In genomic region chrY:3003846-3004245, GRCh38 we compare ENCODE assay signal across 9 cellular contexts.
DNase-seq lines count a peak whose midpoint lies in the region; ATAC-seq and TF ChIP-seq lines count a peak whose summit lies in the region.
"Had no signal": no experiment of that assay in that cellular context is flagged by ENCODE, and none has a peak within 500 bp of the region (broad histone marks: within the 10 kb centered on the region; RNA-seq: fewer than 3 reads in every experiment).

No MANE protein-coding gene starts in this region.

- H3K9me3 ChIP-seq in heart left ventricle (no peaks in the 10 kb centered on the region), right atrium auricular region (no peaks in the 10 kb centered on the region), RWPE2 (ENCODE audit: severe bottlenecking) (no peaks in the 10 kb centered on the region), tibial artery (no peaks in the 10 kb centered on the region)

- H3K27me3 ChIP-seq in heart left ventricle (no peaks in the 10 kb centered on the region), right atrium auricular region (no peaks in the 10 kb centered on the region), RWPE2 (ENCODE audit: insufficient read depth, poor library complexity, severe bottlenecking) (no peaks in the 10 kb centered on the region), foreskin keratinocyte (no peaks in the 10 kb centered on the region), tibial artery (no peaks in the 10 kb centered on the region)
- H3K27me3 ChIP-seq: cardiac muscle cell had no signal

- WGBS in heart left ventricle, 4 donors = 37 to 40% methylated on average over 5 of the region's 5 CpGs; no CpG with 5 or more reads in 2 of the 4 donors

- H3K4me1 ChIP-seq in heart left ventricle (peaks cover 0 to 16% (median 0%) of the 10 kb centered on the region in 12 donors), right atrium auricular region (no peaks in the 10 kb centered on the region), RWPE2 (ENCODE audit: insufficient read depth, poor library complexity, severe bottlenecking) (peaks cover 22% of the 10 kb centered on the region), foreskin keratinocyte (peaks cover 10% of the 10 kb centered on the region), tibial artery (peaks cover 0 to 52% (median 0%) of the 10 kb centered on the region in 4 donors)

- DNase-seq in heart left ventricle (no peak), right atrium auricular region (ENCODE audit: low spot score) (no peak), RWPE2 (ENCODE audit: low spot score) (peak; percentile 60), foreskin keratinocyte (peak; percentile 34 to 65), tibial artery (no peak), NAMALWA (ENCODE audit: low spot score) (no peak), RKO (ENCODE audit: low spot score) (no peak)

- ATAC-seq in heart left ventricle (peak in 1 of 4 donors; percentile 66), RWPE2 (ENCODE audit: low read depth) (peak; percentile 77), foreskin keratinocyte (peak; percentile 83), esophagus mucosa (no peak)

- intact Hi-C loops in heart left ventricle (cut with DNase I) = no loop called here
- intact Hi-C loops in tibial artery (cut with DNase I; ENCODE audit: low total_unique reads) = no loop called here

- H3K36me3 ChIP-seq in heart left ventricle (peaks cover 0 to 3% (median 0%) of the 10 kb centered on the region in 9 donors), right atrium auricular region (no peaks in the 10 kb centered on the region), RWPE2 (ENCODE audit: low read depth) (no peaks in the 10 kb centered on the region), tibial artery (no peaks in the 10 kb centered on the region)
- H3K36me3 ChIP-seq: cardiac muscle cell had no signal

- H3K4me3 ChIP-seq in heart left ventricle (peak overlapping the region in 7 of 12 donors; percentile 46 to 65 (median 57)), right atrium auricular region (no peak overlapping the region), RWPE2 (ENCODE audit: severe bottlenecking) (peak overlapping the region; percentile 30), tibial artery (peak overlapping the region; percentile 55 to 57)
- H3K4me3 ChIP-seq: cardiac muscle cell had no signal

- TF ChIP-seq CTCF in heart left ventricle (IDR thresholded peaks at IDR 0.05) = no peak
- no peak for TF ChIP-seq CTCF in right atrium auricular region (IDR thresholded peaks at IDR 0.05)
- TF ChIP-seq CTCF in RWPE2 (IDR thresholded peaks at IDR 0.05; ENCODE audit: poor library complexity, severe bottlenecking) = no peak
- no peak for TF ChIP-seq CTCF in foreskin keratinocyte (conservative IDR thresholded peaks at IDR 0.05)
- TF ChIP-seq CTCF in tibial artery (IDR thresholded peaks at IDR 0.05) = no peak

- no peak for TF ChIP-seq POLR2A in heart left ventricle (IDR thresholded peaks at IDR 0.05)

- H3K27ac ChIP-seq in heart left ventricle (peak overlapping the region in 7 of 12 donors; percentile 73 to 86 (median 81)), right atrium auricular region (no peak overlapping the region), RWPE2 (ENCODE audit: poor library complexity, severe bottlenecking) (peak overlapping the region; percentile 86), foreskin keratinocyte (peak overlapping the region; percentile 22), tibial artery (peak overlapping the region; percentile 86 to 87)
- H3K27ac ChIP-seq: cardiac muscle cell had no signal

Comparison
In these comparisons a context has a peak if more than half of its experiments do, and no peak if none do; other contexts are left out.
1. H3K27ac ChIP-seq: peak in heart left ventricle (7 of 12), RWPE2 (single experiment), foreskin keratinocyte (single experiment) and tibial artery (2 of 2); none in right atrium auricular region (0 of 2).
2. H3K4me3 ChIP-seq: peak in heart left ventricle (7 of 12), RWPE2 (single experiment) and tibial artery (2 of 2); none in right atrium auricular region (0 of 2).
3. DNase-seq: peak in RWPE2 (single experiment) and foreskin keratinocyte (2 of 2); none in heart left ventricle (0 of 5), right atrium auricular region (single experiment), tibial artery (0 of 2), NAMALWA (single experiment) and RKO (single experiment).